ENCODE assay signal across 10 cellular contexts in the genomic region with DNA sequence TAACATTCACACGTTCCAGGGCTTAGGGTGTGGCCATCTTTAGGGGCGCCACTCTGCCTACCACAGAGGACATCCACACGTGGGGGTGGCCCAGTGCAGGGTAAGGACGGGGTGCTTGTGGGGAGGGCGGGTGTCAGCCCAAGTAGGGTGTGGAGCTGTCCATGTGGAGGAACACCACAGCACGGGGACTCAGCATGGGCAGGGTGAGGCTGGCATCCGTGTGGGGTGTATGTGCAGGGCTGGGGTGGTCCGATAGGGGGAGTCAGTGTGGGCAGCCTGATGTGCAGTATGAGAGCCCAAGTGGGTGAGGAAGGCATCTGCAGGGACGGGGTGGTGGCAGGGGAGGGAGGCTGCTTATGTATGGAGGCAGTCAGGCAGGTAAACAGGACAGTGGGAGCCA. TPM values are rescaled to one million over a fixed set of nuclear protein-coding genes. Genes with fewer than 3 reads are reported as not detected.
A peak's percentile ranks its signal among the peaks of the same experiment; 100 is the strongest.
DNase-seq lines count a peak whose midpoint lies in the region; ATAC-seq and TF ChIP-seq lines count a peak whose summit lies in the region.
"Had no signal": no experiment of that assay in that cellular context is flagged by ENCODE, and none has a peak within 500 bp of the region (broad histone marks: within the 10 kb centered on the region; RNA-seq: fewer than 3 reads in every experiment).

No MANE protein-coding gene starts in this region.

- ATAC-seq in lower lobe of right lung (peak; percentile 6 to 28), HG03045 (IDR thresholded peaks at IDR 0.05; ENCODE audit: unreplicated experiment) (no peak)
- ATAC-seq: PC-3 had no signal

- H3K4me3 ChIP-seq in A673 (ENCODE audit: low read depth, low read length, poor library complexity, severe bottlenecking), result no peak overlapping the region
- no peak overlapping the region for H3K4me3 ChIP-seq in ascending aorta
- H3K4me3 ChIP-seq in lower lobe of right lung, result no peak overlapping the region
- H3K4me3 ChIP-seq in thyroid gland (replicated peaks in 1 of 3), result no peak overlapping the region

- TF ChIP-seq POLR2A in GM19193 (IDR thresholded peaks at IDR 0.05; ENCODE audit: extremely low read depth, insufficient read depth, insufficient read length) (peak; percentile 43), thyroid gland (IDR thresholded peaks at IDR 0.05) (no peak)

- H3K27me3 ChIP-seq in A673 (replicated peaks; ENCODE audit: insufficient read depth, low read depth, low read length, poor library complexity) (no peaks in the 10 kb centered on the region), ascending aorta (no peaks in the 10 kb centered on the region), lower lobe of right lung (ENCODE audit: low read depth) (no peaks in the 10 kb centered on the region), thyroid gland (no peaks in the 10 kb centered on the region)

- H3K9me3 ChIP-seq in A673 (ENCODE audit: low read depth, low read length, poor library complexity, severe bottlenecking) (no peaks in the 10 kb centered on the region), ascending aorta (no peaks in the 10 kb centered on the region), lower lobe of right lung (no peaks in the 10 kb centered on the region), thyroid gland (no peaks in the 10 kb centered on the region)

- TF ChIP-seq CTCF in A673 (conservative IDR thresholded peaks at IDR 0.05; ENCODE audit: low read depth, low read length), result peak; percentile 56
- no peak for TF ChIP-seq CTCF in ascending aorta (IDR thresholded peaks at IDR 0.05)
- no peak for TF ChIP-seq CTCF in lower lobe of right lung (IDR thresholded peaks at IDR 0.05)
- no peak for TF ChIP-seq CTCF in thyroid gland (IDR thresholded peaks at IDR 0.05)

- CTCF ChIA-PET in A673 (lab: Charles Lee), result no interaction called here

- DNase-seq in A673 (ENCODE audit: low spot score) (peak; percentile 42), ascending aorta (ENCODE audit: low spot score in 2 of 2) (no peak), lower lobe of right lung (no peak), DMS79 treated with DMSO at 0.1 percent for 48 hours (lab: John Stamatoyannopoulos, UW) (no peak), thyroid gland (no peak)
- no peak for DNase-seq in stimulated activated naive CD4-positive, alpha-beta T cell (lab: John Stamatoyannopoulos, UW)
- DNase-seq: activated CD4-positive, alpha-beta T cell treated with anti-CD3 and anti-CD28 coated beads for 4 hours; PC-3 had no signal

- BruUV-seq in A673 (replicated peaks; lab: Mats Ljungman, UMichigan), result no TSS peak

- intact Hi-C loops in A673 (cut with micrococcal nuclease; ENCODE audit: unreplicated experiment) (loop anchor here (10.0 kb wide), 1 partner anchor 421 kb away; no protein-coding TSS in a partner anchor), ascending aorta (cut with DNase I) (no loop called here), lower lobe of right lung (cut with DNase I) (no loop called here), thyroid gland (cut with DNase I) (no loop called here)

- 77 to 83% methylated on average over 9 of the region's 9 CpGs for WGBS in thyroid gland, 2 donors

- POLR2A ChIA-PET in A673 (lab: Charles Lee; ENCODE audit: low non-redundant PET), result no interaction called here

- H3K27ac ChIP-seq in A673 (ENCODE audit: low read depth, low read length, poor library complexity, severe bottlenecking) (no peak overlapping the region), ascending aorta (peak overlapping the region; percentile 64 to 71), lower lobe of right lung (no peak overlapping the region), thyroid gland (no peak overlapping the region)

- peaks cover 53% of the 10 kb centered on the region for H3K36me3 ChIP-seq in A673 (ENCODE audit: insufficient read depth, low read length, poor library complexity, severe bottlenecking)
- H3K36me3 ChIP-seq in ascending aorta, result peaks cover 50 to 55% of the 10 kb centered on the region in 2 donors
- H3K36me3 ChIP-seq in lower lobe of right lung, result peaks cover 74% of the 10 kb centered on the region
- H3K36me3 ChIP-seq in thyroid gland, result peaks cover 37 to 60% of the 10 kb centered on the region in 2 donors

- H3K4me1 ChIP-seq in A673 (ENCODE audit: insufficient read depth, low read length, poor library complexity, severe bottlenecking) (peaks cover 16% of the 10 kb centered on the region), ascending aorta (peaks cover 0 to 7% of the 10 kb centered on the region in 2 donors), lower lobe of right lung (peaks cover 14% of the 10 kb centered on the region), thyroid gland (peaks cover 0 to 5% of the 10 kb centered on the region in 2 donors)

RNA-seq across cellular contexts. Expression of a gene that starts 17.7 kb away (rescaled TPM):
- 278 and 318 TPM in 2 replicates for total RNA-seq in A673 (2021)
- total RNA-seq in ascending aorta, result 93.2 TPM
- 61.7 TPM for total RNA-seq in lower lobe of right lung
- 100 to 1,000 TPM in 3 of 4 donors, 10 to 100 TPM in 1; 86.8 to 163 (median 133) TPM for total RNA-seq in thyroid gland

RNA-seq across cellular contexts. Expression of a gene that starts 57.7 kb away (rescaled TPM):
- total RNA-seq in A673 (2021) (19.7 and 21.1 TPM in 2 replicates), ascending aorta (9.2 TPM), lower lobe of right lung (22.2 TPM), thyroid gland (10 to 100 TPM; 21.7 to 38.7 (median 26.7) TPM)

Comparison
In these comparisons a context has a peak if more than half of its experiments do, and no peak if none do; other contexts are left out.
1. H3K27ac ChIP-seq: peak in ascending aorta (2 of 2); none in A673 (single experiment), lower lobe of right lung (single experiment) and thyroid gland (0 of 3).